15 cellular contexts compared by ENCODE assay signal in the genomic region with DNA sequence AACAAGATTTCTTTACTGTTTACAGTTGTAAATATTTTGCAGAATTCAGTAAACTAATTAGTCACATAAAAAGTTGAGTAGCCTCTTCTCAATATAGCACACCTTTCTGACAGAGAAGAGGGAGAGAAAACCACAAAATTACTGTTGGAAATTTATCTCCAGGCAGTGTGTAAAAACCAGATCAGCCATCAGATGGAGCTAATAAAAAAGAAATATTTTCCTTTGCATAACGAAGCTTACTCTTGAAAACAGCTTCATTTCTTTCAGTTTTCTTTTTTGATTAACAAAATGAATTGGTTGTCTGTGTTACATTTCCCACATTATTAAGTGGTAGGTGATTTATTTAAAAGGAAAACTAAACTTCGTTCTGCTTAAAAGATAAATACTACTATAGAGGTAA.
A peak's percentile ranks its signal among the peaks of the same experiment; 100 is the strongest.
DNase-seq lines count a peak whose midpoint lies in the region; ATAC-seq and TF ChIP-seq lines count a peak whose summit lies in the region.
"Had no signal": no experiment of that assay in that cellular context is flagged by ENCODE, and none has a peak within 500 bp of the region (broad histone marks: within the 10 kb centered on the region; RNA-seq: fewer than 3 reads in every experiment).

No MANE protein-coding gene starts in this region.

- H3K4me1 ChIP-seq in body of pancreas = no peaks in the 10 kb centered on the region
- H3K4me1 ChIP-seq in right lobe of liver = no peaks in the 10 kb centered on the region
- H3K4me1 ChIP-seq: gastroesophageal sphincter, tibial artery had no signal

- no peak overlapping the region for H3K4me3 ChIP-seq in body of pancreas
- H3K4me3 ChIP-seq in right lobe of liver = no peak overlapping the region
- H3K4me3 ChIP-seq: gastroesophageal sphincter, GM23338, tibial artery had no signal

- H3K27me3 Mint-ChIP-seq in stimulated activated memory B cell treated with anti-CD40 and anti-IgM and Interleukin-4, amounts not matched to agents 10 μg/mL and 1 μg/mL and 100 μg/mL, for 72 hours = no peaks in the 10 kb centered on the region

- H3K36me3 Mint-ChIP-seq in stimulated activated memory B cell treated with anti-CD40 and anti-IgM and Interleukin-4, amounts not matched to agents 10 μg/mL and 1 μg/mL and 100 μg/mL, for 72 hours = no peaks in the 10 kb centered on the region

- TF ChIP-seq CTCF in body of pancreas (IDR thresholded peaks at IDR 0.05) (peak in 4 of 7 experiments; percentile 9 to 31 (median 27)), right lobe of liver (IDR thresholded peaks at IDR 0.05) (peak; percentile 37 to 59 (median 53))

- no peaks in the 10 kb centered on the region for H3K27me3 ChIP-seq in body of pancreas
- H3K27me3 ChIP-seq in right lobe of liver = no peaks in the 10 kb centered on the region
- H3K27me3 ChIP-seq: gastroesophageal sphincter, tibial artery had no signal

- H3K27ac ChIP-seq in body of pancreas (no peak overlapping the region), right lobe of liver (no peak overlapping the region)
- H3K27ac ChIP-seq: gastroesophageal sphincter, tibial artery had no signal

- H3K9me3 Mint-ChIP-seq in stimulated activated memory B cell treated with anti-CD40 and anti-IgM and Interleukin-4, amounts not matched to agents 10 μg/mL and 1 μg/mL and 100 μg/mL, for 72 hours = no peaks in the 10 kb centered on the region
- H3K9me3 Mint-ChIP-seq: GM23338 had no signal

- H3K27ac Mint-ChIP-seq in stimulated activated memory B cell treated with anti-CD40 and anti-IgM and Interleukin-4, amounts not matched to agents 10 μg/mL and 1 μg/mL and 100 μg/mL, for 72 hours = no peak overlapping the region
- H3K27ac Mint-ChIP-seq: GM23338 had no signal

- DNase-seq in DMS53 treated with DMSO at 0.1 percent for 48 hours (lab: John Stamatoyannopoulos, UW; ENCODE audit: unreplicated experiment) = peak; percentile 21
- DNase-seq in Kasumi-1 (lab: John Stamatoyannopoulos, UW) = peak; percentile 46 to 68
- no peak for DNase-seq in body of pancreas
- no peak for DNase-seq in right lobe of liver
- DNase-seq in NCI-H510A treated with DMSO at 0.1 percent for 48 hours (lab: John Stamatoyannopoulos, UW) = no peak
- DNase-seq: activated CD4-positive, CD25-positive, alpha-beta regulatory T cell treated with anti-CD3 and anti-CD28 coated beads, Interleukin-2, amount 50 U/mL, for 72 hours; EL; mesenchymal stem cell; right cardiac atrium; tibial artery had no signal

- 12 to 14% methylated on average over 2 of the region's 2 CpGs for WGBS in body of pancreas, 2 donors
- 2% methylated on average over 2 of the region's 2 CpGs for WGBS in right lobe of liver (ENCODE audit: insufficient coverage, low coverage, low lambda C conversion rate, missing lambda C conversion rate)

- H3K36me3 ChIP-seq in body of pancreas (replicated peaks in 1 of 2; ENCODE audit: insufficient read depth in 1 of 2, low read depth in 2 of 2) (no peaks in the 10 kb centered on the region), right lobe of liver (peaks cover 0 to 3% (median 0%) of the 10 kb centered on the region in 4 donors)
- H3K36me3 ChIP-seq: gastroesophageal sphincter, tibial artery had no signal

- H3K4me3 Mint-ChIP-seq in stimulated activated memory B cell treated with anti-CD40 and anti-IgM and Interleukin-4, amounts not matched to agents 10 μg/mL and 1 μg/mL and 100 μg/mL, for 72 hours = no peak overlapping the region
- H3K4me3 Mint-ChIP-seq: GM23338 had no signal

- H3K9me3 ChIP-seq in body of pancreas = no peaks in the 10 kb centered on the region
- no peaks in the 10 kb centered on the region for H3K9me3 ChIP-seq in right lobe of liver
- H3K9me3 ChIP-seq: gastroesophageal sphincter, tibial artery had no signal

- intact Hi-C loops in body of pancreas (cut with DNase I) (no loop called here), right lobe of liver (cut with DNase I) (no loop called here)

- no peak for TF ChIP-seq POLR2A in body of pancreas (IDR thresholded peaks at IDR 0.05)
- TF ChIP-seq POLR2A in right lobe of liver (IDR thresholded peaks at IDR 0.05) = no peak

- ATAC-seq in body of pancreas = no peak
- ATAC-seq in right lobe of liver = peak; percentile 65 to 80 (median 72)
- ATAC-seq in HG02798 (IDR thresholded peaks at IDR 0.05; ENCODE audit: poor library complexity, unreplicated experiment) = no peak
- no peak for ATAC-seq in HG03280 (IDR thresholded peaks at IDR 0.05; ENCODE audit: unreplicated experiment)
- no peak for ATAC-seq in stimulated activated memory B cell treated with anti-CD40 and anti-IgM and Interleukin-4, amounts not matched to agents 10 μg/mL and 1 μg/mL and 100 μg/mL, for 72 hours
- ATAC-seq: gastroesophageal sphincter, GM23338, right cardiac atrium had no signal

- no peaks in the 10 kb centered on the region for H3K4me1 Mint-ChIP-seq in stimulated activated memory B cell treated with anti-CD40 and anti-IgM and Interleukin-4, amounts not matched to agents 10 μg/mL and 1 μg/mL and 100 μg/mL, for 72 hours

Comparison
In these comparisons a context has a peak if more than half of its experiments do, and no peak if none do; other contexts are left out.
1. DNase-seq: peak in DMS53 treated with DMSO at 0.1 percent for 48 hours (single experiment) and Kasumi-1 (2 of 2); none in body of pancreas (0 of 4), right lobe of liver (0 of 3) and NCI-H510A treated with DMSO at 0.1 percent for 48 hours (single experiment).
2. ATAC-seq: peak in right lobe of liver (4 of 4); none in body of pancreas (single experiment), HG02798 (single experiment), HG03280 (single experiment) and stimulated activated memory B cell treated with anti-CD40 and anti-IgM and Interleukin-4, amounts not matched to agents 10 μg/mL and 1 μg/mL and 100 μg/mL, for 72 hours (single experiment).